Comparison of ENCODE assay signal across 9 cellular contexts in the genomic region with DNA sequence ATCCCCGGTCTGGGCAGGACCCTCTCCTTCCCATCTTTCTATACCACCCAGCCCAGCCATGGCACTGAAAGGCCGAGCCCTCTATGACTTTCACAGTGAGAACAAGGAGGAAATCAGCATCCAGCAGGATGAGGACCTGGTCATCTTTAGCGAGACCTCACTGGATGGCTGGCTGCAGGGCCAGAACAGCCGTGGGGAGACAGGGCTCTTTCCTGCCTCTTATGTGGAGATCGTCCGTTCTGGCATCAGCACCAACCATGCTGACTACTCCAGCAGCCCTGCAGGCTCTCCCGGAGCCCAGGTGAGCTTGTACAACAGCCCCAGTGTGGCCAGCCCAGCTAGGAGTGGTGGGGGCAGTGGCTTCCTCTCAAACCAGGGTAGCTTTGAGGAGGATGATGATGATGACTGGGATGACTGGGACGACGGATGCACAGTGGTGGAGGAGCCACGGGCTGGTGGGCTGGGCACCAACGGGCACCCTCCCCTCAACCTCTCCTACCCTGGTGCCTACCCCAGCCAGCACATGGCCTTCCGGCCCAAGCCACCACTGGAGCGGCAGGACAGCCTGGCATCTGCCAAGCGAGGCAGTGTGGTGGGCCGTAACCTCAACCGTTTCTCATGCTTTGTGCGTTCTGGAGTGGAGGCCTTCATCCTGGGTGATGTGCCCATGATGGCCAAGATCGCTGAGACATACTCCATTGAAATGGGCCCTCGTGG. TPM values are rescaled to one million over a fixed set of nuclear protein-coding genes. Genes with fewer than 3 reads are reported as not detected.
DNase-seq lines count a peak whose midpoint lies in the region; ATAC-seq and TF ChIP-seq lines count a peak whose summit lies in the region.
"Had no signal": no experiment of that assay in that cellular context is flagged by ENCODE, and none has a peak within 500 bp of the region (broad histone marks: within the 10 kb centered on the region; RNA-seq: fewer than 3 reads in every experiment).

No MANE protein-coding gene starts in this region.

- 65 to 81% (median 72%) methylated on average over 18 to 19 of the region's 19 CpGs for WGBS in heart left ventricle, 4 donors

- no peaks in the 10 kb centered on the region for H3K27me3 ChIP-seq in heart left ventricle
- no peaks in the 10 kb centered on the region for H3K27me3 ChIP-seq in upper lobe of right lung

- TF ChIP-seq POLR2A in heart left ventricle (IDR thresholded peaks at IDR 0.05) = no peak

- no peaks in the 10 kb centered on the region for H3K9me3 ChIP-seq in heart left ventricle
- H3K9me3 ChIP-seq in upper lobe of right lung = no peaks in the 10 kb centered on the region

- peak overlapping the region; percentile 89 for H3K4me3 Mint-ChIP-seq in mesothelial cell of epicardium

- no peaks in the 10 kb centered on the region for H3K36me3 Mint-ChIP-seq in mesothelial cell of epicardium

- peak overlapping the region in 11 of 12 donors; percentile 83 to 99 (median 96) for H3K27ac ChIP-seq in heart left ventricle
- peak overlapping the region; percentile 94 for H3K27ac ChIP-seq in cingulate gyrus (ENCODE audit: low read depth, low read length)
- H3K27ac ChIP-seq in upper lobe of right lung = peak overlapping the region; percentile 98
- H3K27ac ChIP-seq: KMS-11 had no signal

- TF ChIP-seq CTCF in heart left ventricle (IDR thresholded peaks at IDR 0.05) = no peak
- TF ChIP-seq CTCF in mesothelial cell of epicardium (IDR thresholded peaks at IDR 0.05; ENCODE audit: unreplicated experiment) = no peak
- no peak for TF ChIP-seq CTCF in upper lobe of right lung (IDR thresholded peaks at IDR 0.05)

- H3K4me3 ChIP-seq in heart left ventricle (peak overlapping the region in 11 of 12 donors; percentile 63 to 97 (median 84)), upper lobe of right lung (peak overlapping the region; percentile 90)

- peaks cover 64% of the 10 kb centered on the region for H3K4me1 Mint-ChIP-seq in mesothelial cell of epicardium

- no peak for ATAC-seq in heart left ventricle
- ATAC-seq in Right ventricle myocardium inferior = no peak
- ATAC-seq in upper lobe of right lung = no peak

- intact Hi-C loops in heart left ventricle (cut with DNase I) = loop anchor here in 4 of 10 donors (5.0 to 10.0 kb wide), 3 partner anchors 33 to 284 kb away; a partner anchor contains a TSS
- intact Hi-C loops in Right ventricle myocardium inferior (cut with DNase I) = loop anchor here (5.0 kb wide), 1 partner anchor 197 kb away; a partner anchor contains a TSS
- intact Hi-C loops in upper lobe of right lung (cut with DNase I) = no loop called here

- H3K4me1 ChIP-seq in heart left ventricle (peaks cover 8 to 74% (median 63%) of the 10 kb centered on the region in 12 donors), upper lobe of right lung (peaks cover 61% of the 10 kb centered on the region)

- H3K36me3 ChIP-seq in heart left ventricle (peaks cover 0 to 18% (median 0%) of the 10 kb centered on the region in 9 donors), upper lobe of right lung (no peaks in the 10 kb centered on the region)

- no peaks in the 10 kb centered on the region for H3K9me3 Mint-ChIP-seq in mesothelial cell of epicardium

- H3K27me3 Mint-ChIP-seq in mesothelial cell of epicardium (ENCODE audit: low read depth) = peaks cover 2% of the 10 kb centered on the region

- peak overlapping the region; percentile 93 for H3K27ac Mint-ChIP-seq in mesothelial cell of epicardium

- DNase-seq in heart left ventricle (no peak), Right ventricle myocardium inferior (ENCODE audit: missing footprints) (no peak), mesothelial cell of epicardium (ENCODE audit: low spot score in 2 of 2, unreplicated experiment in 2 of 2) (no peak), upper lobe of right lung (no peak), cerebellar cortex (ENCODE audit: low spot score) (no peak), dermis blood vessel endothelial cell (no peak)
- DNase-seq in stimulated activated CD4-positive, alpha-beta T cell treated with anti-CD3 and anti-CD28 coated beads, Interleukin-2, amount 100 ng/mL, for 24 hours = no peak

RNA-seq across cellular contexts. Expression of a gene that starts 1.5 kb away (rescaled TPM):
- total RNA-seq in heart left ventricle = 10 to 100 TPM in 6 of 9 donors, 1 to 10 TPM in 3; 8.3 to 20.9 (median 11.6) TPM
- 1 to 10 TPM; 7.7 to 9.2 TPM for polyA plus RNA-seq in heart left ventricle
- 13.3 TPM for total RNA-seq in Right ventricle myocardium inferior
- 22.1 to 23.3 TPM (median 22.8 TPM) in 3 replicates for total RNA-seq in mesothelial cell of epicardium
- total RNA-seq in upper lobe of right lung = 31.0 TPM
- 13.8 and 19.1 TPM in 2 replicates for total RNA-seq in dermis blood vessel endothelial cell

RNA-seq across cellular contexts. Expression of a gene that starts 9.2 kb away (rescaled TPM):
- total RNA-seq in heart left ventricle = 100 to 1,000 TPM in 2 of 9 donors, 10 to 100 TPM in 7; 37.1 to 151 (median 44.5) TPM
- polyA plus RNA-seq in heart left ventricle = 10 to 100 TPM; 38.4 to 88.1 TPM
- total RNA-seq in Right ventricle myocardium inferior = 43.3 TPM
- 38.6 to 43.6 TPM (median 39.0 TPM) in 3 replicates for total RNA-seq in mesothelial cell of epicardium
- 54.9 TPM for total RNA-seq in upper lobe of right lung
- 81.7 and 138 TPM in 2 replicates for total RNA-seq in dermis blood vessel endothelial cell

RNA-seq across cellular contexts. Expression of a gene that starts 23.7 kb away (rescaled TPM):
- total RNA-seq in heart left ventricle (10 to 100 TPM; 13.2 to 21.6 (median 14.5) TPM), Right ventricle myocardium inferior (19.4 TPM), mesothelial cell of epicardium (19.4 to 23.5 TPM (median 23.0 TPM) in 3 replicates), upper lobe of right lung (23.5 TPM), dermis blood vessel endothelial cell (23.6 and 25.2 TPM in 2 replicates)
- polyA plus RNA-seq in heart left ventricle = 10 to 100 TPM; 14.1 to 15.5 TPM
